Comparison of ENCODE assay signal across 1 cellular context in genomic region chr12:53298154-53298553, GRCh38.
A peak's percentile ranks its signal among the peaks of the same experiment; 100 is the strongest.
TF ChIP-seq lines count a peak whose summit lies in the region.

No MANE protein-coding gene starts in this region.

TF ChIP-seq in endothelial cell of umbilical vein, 7 proteins besides CTCF, POLR2A, EP300 and RAD21:
- TF ChIP-seq FOS (IDR thresholded peaks at IDR 0.05; ENCODE audit: borderline replicate concordance, insufficient read depth, low read length) (peak; percentile 9), POLR2AphosphoS5 (IDR thresholded peaks at IDR 0.05; ENCODE audit: insufficient read depth, low read depth, low read length) (no peak)
